ENCODE assay signal across 17 cellular contexts in the genomic region with DNA sequence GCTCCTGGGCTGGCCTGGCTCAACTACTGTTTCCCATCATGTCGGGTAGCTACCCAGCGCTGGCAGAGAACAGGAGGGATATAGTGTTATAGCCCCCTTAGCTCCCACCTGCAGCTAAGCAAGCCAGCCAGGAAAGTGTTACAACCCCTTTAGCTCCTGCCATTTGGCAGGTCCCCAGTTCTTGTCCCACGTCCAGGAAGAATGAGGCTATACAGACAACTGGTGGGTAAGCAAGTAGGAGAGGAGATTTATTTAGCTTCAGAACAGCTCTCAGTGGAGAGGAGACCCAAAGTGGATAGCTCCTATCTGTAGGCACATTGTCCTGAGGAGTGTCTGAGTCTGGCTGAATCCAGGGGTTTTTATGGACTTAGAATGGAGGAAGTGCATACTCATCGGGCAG.
A peak's percentile ranks its signal among the peaks of the same experiment; 100 is the strongest.
DNase-seq lines count a peak whose midpoint lies in the region; ATAC-seq lines count a peak whose summit lies in the region.
"Had no signal": no experiment of that assay in that cellular context is flagged by ENCODE, and none has a peak within 500 bp of the region (broad histone marks: within the 10 kb centered on the region; RNA-seq: fewer than 3 reads in every experiment).

No MANE protein-coding gene starts in this region.

- no peaks in the 10 kb centered on the region for H3K4me1 ChIP-seq in aorta (ENCODE audit: control insufficient read depth in 1 of 2, insufficient read depth in 2 of 2, low read length in 2 of 2)
- H3K4me1 ChIP-seq: Caco-2 had no signal

- DNase-seq in NCI-H82 (lab: John Stamatoyannopoulos, UW) (peak; percentile 10), NCI-H82 treated with DMSO at 0.1 percent for 48 hours (lab: John Stamatoyannopoulos, UW; ENCODE audit: unreplicated experiment) (no peak), LHCN-M2 (ENCODE audit: low read depth) (peak; percentile 23), amniotic epithelial cell (ENCODE audit: low read depth) (peak; percentile 36), aorta (no peak), HPDE6-E6E7 (ENCODE audit: extremely low spot score) (no peak)
- DNase-seq: AML-193, Caco-2, DMS79, NCI-H1048, NCI-H146, NCI-H2081 treated with DMSO at 0.1 percent for 48 hours, NCI-H226, NCI-H526 treated with DMSO at 0.1 percent for 48 hours, T-helper 17 cell had no signal

- intact Hi-C loops in aorta (cut with DNase I): loop anchor here in 1 of 2 donors (5.0 kb wide), 1 partner anchor 210 kb away; no protein-coding TSS in a partner anchor

- no peaks in the 10 kb centered on the region for H3K36me3 ChIP-seq in aorta (ENCODE audit: control insufficient read depth in 1 of 2, insufficient read depth in 2 of 2, low read length in 1 of 2)
- H3K36me3 ChIP-seq: HAP-1 had no signal

- no peak overlapping the region for H3K4me3 ChIP-seq in aorta (ENCODE audit: low read length in 2 of 2)
- H3K4me3 ChIP-seq: HAP-1 had no signal

- WGBS in aorta, 2 donors: 44 to 57% methylated on average over 4 of the region's 4 CpGs

- no peak overlapping the region for H3K27ac ChIP-seq in aorta (ENCODE audit: low read depth in 1 of 2, low read length in 2 of 2)

- H3K9me3 ChIP-seq in aorta (ENCODE audit: control insufficient read depth, low read length): peaks cover 5% of the 10 kb centered on the region

- H3K27me3 ChIP-seq in aorta (ENCODE audit: control insufficient read depth in 1 of 2, insufficient read depth in 2 of 2, low read length in 1 of 2): no peaks in the 10 kb centered on the region

- ATAC-seq in aorta (ENCODE audit: low FRiP score) (peak; percentile 24), HG03025 (IDR thresholded peaks at IDR 0.05; ENCODE audit: low FRiP score, unreplicated experiment) (no peak)
- ATAC-seq: T-helper 17 cell had no signal

Comparison
In these comparisons a context has a peak if more than half of its experiments do, and no peak if none do; other contexts are left out.
1. DNase-seq: peak in NCI-H82 (single experiment), LHCN-M2 (single experiment) and amniotic epithelial cell (single experiment); none in NCI-H82 treated with DMSO at 0.1 percent for 48 hours (single experiment), aorta (0 of 2) and HPDE6-E6E7 (single experiment).